In the genomic region with DNA sequence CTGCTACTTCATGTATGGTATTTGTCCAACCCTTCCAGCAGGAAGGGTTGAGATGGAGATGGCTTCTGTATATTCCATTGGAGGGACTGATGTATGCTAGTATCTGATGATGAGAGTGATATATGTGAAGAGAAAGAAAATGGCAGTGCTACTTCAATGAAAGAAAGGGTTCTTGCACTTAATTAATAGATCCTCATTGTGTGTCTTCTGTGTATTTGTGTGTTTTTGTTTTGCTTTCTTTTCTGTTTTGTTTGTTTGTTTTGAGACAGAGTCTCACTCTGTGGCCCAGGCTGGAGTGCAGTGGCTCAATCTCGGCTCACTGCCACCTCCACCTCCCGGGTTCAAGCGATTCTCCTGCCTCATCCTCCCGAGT, we compare ENCODE assay signal across 13 cellular contexts.
DNase-seq lines count a peak whose midpoint lies in the region; ATAC-seq and TF ChIP-seq lines count a peak whose summit lies in the region.
"Had no signal": no experiment of that assay in that cellular context is flagged by ENCODE, and none has a peak within 500 bp of the region (broad histone marks: within the 10 kb centered on the region; RNA-seq: fewer than 3 reads in every experiment).

No MANE protein-coding gene starts in this region.

- CTCF ChIA-PET in activated B cell treated with CpG ODN at 0.5 μM for 24 hours (lab: Charles Lee): no interaction called here

- H3K4me1 ChIP-seq in MM.1S (ENCODE audit: low read length) (peaks cover 13% of the 10 kb centered on the region), mucosa of rectum (ENCODE audit: control insufficient read depth in 2 of 2, insufficient read depth in 2 of 2, low read length in 2 of 2) (peaks cover 7 to 9% of the 10 kb centered on the region in 2 donors)
- H3K4me1 ChIP-seq: Caco-2, HAP-1 had no signal

- H4K20me1 ChIP-seq in MM.1S (ENCODE audit: insufficient read depth, low read length): 0 out of 2 replicates have a peak, but pooled peaks cover 3% of the 10 kb centered on the region

- H3K4me3 Mint-ChIP-seq in activated B cell treated with CpG ODN at 0.5 μM for 24 hours: no peak overlapping the region
- H3K4me3 Mint-ChIP-seq: CD4-positive, alpha-beta T cell had no signal

- H2AFZ ChIP-seq in MM.1S (ENCODE audit: low read length): no peak overlapping the region
- H2AFZ ChIP-seq: GM23248 had no signal

- no peaks in the 10 kb centered on the region for H3K4me1 Mint-ChIP-seq in activated B cell treated with CpG ODN at 0.5 μM for 24 hours

- H3K9ac ChIP-seq in MM.1S (ENCODE audit: low read length): no peak overlapping the region
- no peak overlapping the region for H3K9ac ChIP-seq in mucosa of rectum (ENCODE audit: low read depth in 1 of 2, low read length in 2 of 2)
- H3K9ac ChIP-seq: GM23248 had no signal

- H3K27ac Mint-ChIP-seq in activated B cell treated with CpG ODN at 0.5 μM for 24 hours: peak overlapping the region; percentile 57
- H3K27ac Mint-ChIP-seq: CD4-positive, alpha-beta T cell had no signal

- H3K36me3 ChIP-seq in MM.1S (replicated peaks; ENCODE audit: insufficient read depth, low read length) (no peaks in the 10 kb centered on the region), mucosa of rectum (ENCODE audit: control insufficient read depth in 2 of 2, insufficient read depth in 2 of 2, low read length in 2 of 2) (peaks cover 0 to 2% of the 10 kb centered on the region in 2 donors)
- H3K36me3 ChIP-seq: HAP-1 had no signal

- intact Hi-C loops in activated B cell treated with CpG ODN at 0.5 μM for 24 hours (cut with micrococcal nuclease): loop anchor here (10.0 kb wide), 1 partner anchor 54 kb away; no protein-coding TSS in a partner anchor

- H3K27me3 Mint-ChIP-seq in activated B cell treated with CpG ODN at 0.5 μM for 24 hours: no peaks in the 10 kb centered on the region

- H3K4me2 ChIP-seq in MM.1S (ENCODE audit: low read depth, low read length): peak overlapping the region; percentile 44

- no peak for TF ChIP-seq CTCF in MM.1S (IDR thresholded peaks at IDR 0.05; ENCODE audit: low read length)
- TF ChIP-seq CTCF in activated B cell treated with CpG ODN at 0.5 μM for 24 hours (IDR thresholded peaks at IDR 0.05): no peak

- H3K36me3 Mint-ChIP-seq in activated B cell treated with CpG ODN at 0.5 μM for 24 hours (ENCODE audit: low read depth): no peaks in the 10 kb centered on the region

- H3K9me2 ChIP-seq in MM.1S (replicated peaks; ENCODE audit: insufficient read depth, low read length): no peaks in the 10 kb centered on the region

- no peak for DNase-seq in MM.1S
- DNase-seq in activated B cell treated with CpG ODN at 0.5 μM for 24 hours: no peak
- DNase-seq in HT-29 (ENCODE audit: low spot score): no peak
- DNase-seq in AG20443 (ENCODE audit: low spot score): no peak
- DNase-seq: ACHN; AML-193; Caco-2; CD4-positive, alpha-beta T cell; GM23248 had no signal

- H3K27me3 ChIP-seq in MM.1S (replicated peaks; ENCODE audit: insufficient read depth, low read length): peaks cover 22% of the 10 kb centered on the region
- H3K27me3 ChIP-seq in mucosa of rectum (ENCODE audit: control insufficient read depth in 2 of 2, insufficient read depth in 2 of 2, low read length in 2 of 2): no peaks in the 10 kb centered on the region

- H3K9me3 Mint-ChIP-seq in activated B cell treated with CpG ODN at 0.5 μM for 24 hours: no peaks in the 10 kb centered on the region
- H3K9me3 Mint-ChIP-seq: CD4-positive, alpha-beta T cell had no signal

- peaks cover 14% of the 10 kb centered on the region for H3F3A ChIP-seq in MM.1S (ENCODE audit: insufficient read depth, low read length)

- H3K4me3 ChIP-seq in MM.1S (ENCODE audit: low read length): no peak overlapping the region
- H3K4me3 ChIP-seq in mucosa of rectum (ENCODE audit: low read length in 2 of 2): no peak overlapping the region
- H3K4me3 ChIP-seq: GM23248, HAP-1 had no signal

- H3K27ac ChIP-seq in MM.1S (ENCODE audit: low read length): no peak overlapping the region
- H3K27ac ChIP-seq in mucosa of rectum (ENCODE audit: low read depth in 2 of 2, low read length in 2 of 2): peak overlapping the region; percentile 62 to 78
- H3K27ac ChIP-seq: C4-2B, GM23248 had no signal

- no peaks in the 10 kb centered on the region for H3K79me2 ChIP-seq in MM.1S (ENCODE audit: low read length)

- POLR2A ChIA-PET in activated B cell treated with CpG ODN at 0.5 μM for 24 hours (lab: Charles Lee): interaction anchor here (0.6 to 1.2 kb wide), 2 partner anchors 39 to 299 kb away, joined by 3 to 4 read pairs; no protein-coding TSS in a partner anchor

- ATAC-seq in activated B cell treated with CpG ODN at 0.5 μM for 24 hours (ENCODE audit: low read depth): no peak
- no peak for ATAC-seq in SK-N-SH treated with all-trans-retinoic acid at 6 μM for 48 hours

- H3K9me3 ChIP-seq in MM.1S (replicated peaks; ENCODE audit: insufficient read depth, low read length) (no peaks in the 10 kb centered on the region), mucosa of rectum (ENCODE audit: control insufficient read depth in 2 of 2, low read length in 2 of 2) (no peaks in the 10 kb centered on the region)
- H3K9me3 ChIP-seq: Caco-2, HAP-1 had no signal

TF ChIP-seq in SK-N-SH treated with all-trans-retinoic acid at 6 μM for 48 hours, 23 proteins besides CTCF, POLR2A, EP300 and RAD21 (continues in another document):
- TF ChIP-seq ESRRG (CRISPR knock-in tag; IDR thresholded peaks at IDR 0.05) (no peak), BACH2 (CRISPR knock-in tag; IDR thresholded peaks at IDR 0.05; ENCODE audit: borderline replicate concordance) (no peak), ZFP30 (CRISPR knock-in tag; IDR thresholded peaks at IDR 0.05) (no peak), RARB (CRISPR knock-in tag; IDR thresholded peaks at IDR 0.05) (no peak), ISL1 (CRISPR knock-in tag; IDR thresholded peaks at IDR 0.05) (no peak), OSR1 (CRISPR knock-in tag; IDR thresholded peaks at IDR 0.05) (no peak), TOX (CRISPR knock-in tag; IDR thresholded peaks at IDR 0.05; ENCODE audit: borderline replicate concordance) (no peak), GLIS3 (CRISPR knock-in tag; IDR thresholded peaks at IDR 0.05) (no peak), ZNF70 (CRISPR knock-in tag; IDR thresholded peaks at IDR 0.05) (no peak), SNAI2 (CRISPR knock-in tag; IDR thresholded peaks at IDR 0.05) (no peak), CREB5 (CRISPR knock-in tag; IDR thresholded peaks at IDR 0.05; ENCODE audit: low read depth) (no peak), ZNF8 (CRISPR knock-in tag; IDR thresholded peaks at IDR 0.05) (no peak), PPARA (CRISPR knock-in tag; IDR thresholded peaks at IDR 0.05; ENCODE audit: borderline replicate concordance) (no peak), ZFP3 (CRISPR knock-in tag; IDR thresholded peaks at IDR 0.05) (no peak), ZC3H10 (CRISPR knock-in tag; IDR thresholded peaks at IDR 0.05) (no peak)
- TF ChIP-seq, protein P1, sequence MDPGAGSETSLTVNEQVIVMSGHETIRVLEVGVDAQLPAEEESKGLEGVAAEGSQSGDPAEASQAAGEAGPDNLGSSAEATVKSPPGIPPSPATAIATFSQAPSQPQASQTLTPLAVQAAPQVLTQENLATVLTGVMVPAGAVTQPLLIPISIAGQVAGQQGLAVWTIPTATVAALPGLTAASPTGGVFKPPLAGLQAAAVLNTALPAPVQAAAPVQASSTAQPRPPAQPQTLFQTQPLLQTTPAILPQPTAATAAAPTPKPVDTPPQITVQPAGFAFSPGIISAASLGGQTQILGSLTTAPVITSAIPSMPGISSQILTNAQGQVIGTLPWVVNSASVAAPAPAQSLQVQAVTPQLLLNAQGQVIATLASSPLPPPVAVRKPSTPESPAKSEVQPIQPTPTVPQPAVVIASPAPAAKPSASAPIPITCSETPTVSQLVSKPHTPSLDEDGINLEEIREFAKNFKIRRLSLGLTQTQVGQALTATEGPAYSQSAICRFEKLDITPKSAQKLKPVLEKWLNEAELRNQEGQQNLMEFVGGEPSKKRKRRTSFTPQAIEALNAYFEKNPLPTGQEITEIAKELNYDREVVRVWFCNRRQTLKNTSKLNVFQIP (CRISPR knock-in tag; IDR thresholded peaks at IDR 0.05; ENCODE audit: borderline replicate concordance, low read depth): no peak
- TF ChIP-seq, protein P2, sequence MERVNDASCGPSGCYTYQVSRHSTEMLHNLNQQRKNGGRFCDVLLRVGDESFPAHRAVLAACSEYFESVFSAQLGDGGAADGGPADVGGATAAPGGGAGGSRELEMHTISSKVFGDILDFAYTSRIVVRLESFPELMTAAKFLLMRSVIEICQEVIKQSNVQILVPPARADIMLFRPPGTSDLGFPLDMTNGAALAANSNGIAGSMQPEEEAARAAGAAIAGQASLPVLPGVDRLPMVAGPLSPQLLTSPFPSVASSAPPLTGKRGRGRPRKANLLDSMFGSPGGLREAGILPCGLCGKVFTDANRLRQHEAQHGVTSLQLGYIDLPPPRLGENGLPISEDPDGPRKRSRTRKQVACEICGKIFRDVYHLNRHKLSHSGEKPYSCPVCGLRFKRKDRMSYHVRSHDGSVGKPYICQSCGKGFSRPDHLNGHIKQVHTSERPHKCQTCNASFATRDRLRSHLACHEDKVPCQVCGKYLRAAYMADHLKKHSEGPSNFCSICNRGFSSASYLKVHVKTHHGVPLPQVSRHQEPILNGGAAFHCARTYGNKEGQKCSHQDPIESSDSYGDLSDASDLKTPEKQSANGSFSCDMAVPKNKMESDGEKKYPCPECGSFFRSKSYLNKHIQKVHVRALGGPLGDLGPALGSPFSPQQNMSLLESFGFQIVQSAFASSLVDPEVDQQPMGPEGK (CRISPR knock-in tag; IDR thresholded peaks at IDR 0.05; ENCODE audit: borderline replicate concordance): no peak
